Comparison of ENCODE assay signal across 11 cellular contexts in genomic region chr7:2106920-2107319, GRCh38.
DNase-seq lines count a peak whose midpoint lies in the region; ATAC-seq and TF ChIP-seq lines count a peak whose summit lies in the region.
"Had no signal": no experiment of that assay in that cellular context is flagged by ENCODE, and none has a peak within 500 bp of the region (broad histone marks: within the 10 kb centered on the region; RNA-seq: fewer than 3 reads in every experiment).

No MANE protein-coding gene starts in this region.

- no peak for TF ChIP-seq RAD21 in HCT116 (IDR thresholded peaks at IDR 0.05; ENCODE audit: low read depth)

- no peaks in the 10 kb centered on the region for H3K9me3 Mint-ChIP-seq in Calu3 (ENCODE audit: low read depth, unreplicated experiment)
- no peaks in the 10 kb centered on the region for H3K9me3 Mint-ChIP-seq in CD4-positive, alpha-beta memory T cell

- H3K27ac Mint-ChIP-seq in Calu3 (ENCODE audit: unreplicated experiment) = no peak overlapping the region
- H3K27ac Mint-ChIP-seq in CD4-positive, alpha-beta memory T cell = peak overlapping the region in 1 of 7 donors; percentile 48

- H3K4me3 ChIP-seq in HCT116 (replicated peaks in 1 of 2; ENCODE audit: low read depth in 1 of 2, low read length in 2 of 2) (no peak overlapping the region), WERI-Rb-1 (ENCODE audit: low read depth, low read length) (no peak overlapping the region)
- no peak overlapping the region for H3K4me3 ChIP-seq in CD4-positive, alpha-beta memory T cell (ENCODE audit: low read length in 2 of 2)
- H3K4me3 ChIP-seq: GM12878, SJSA1 had no signal

- peaks cover 26% of the 10 kb centered on the region for H3K79me2 ChIP-seq in HCT116 (ENCODE audit: insufficient read depth, low read length)

- DNase-seq in AG08396 (ENCODE audit: low spot score) = peak; percentile 37
- no peak for DNase-seq in HCT116 (ENCODE audit: low read depth, low spot score)
- DNase-seq in WERI-Rb-1 = no peak
- DNase-seq in iPS-NIHi11 (ENCODE audit: low spot score) = peak; percentile 53
- no peak for DNase-seq in Calu3
- DNase-seq in CD4-positive, alpha-beta memory T cell = no peak
- no peak for DNase-seq in OCI-M2 (lab: John Stamatoyannopoulos, UW; ENCODE audit: unreplicated experiment)
- DNase-seq: aorta had no signal

- H3K9me2 ChIP-seq in HCT116 (ENCODE audit: insufficient read depth) = no peaks in the 10 kb centered on the region

- RAD21 ChIA-PET in HCT116 (lab: Charles Lee; ENCODE audit: low non-redundant PET in 1 of 2, low total read pairs in 2 of 2, uncharacterized antibody in 2 of 2, unreplicated experiment in 2 of 2) = no interaction called here

- no peaks in the 10 kb centered on the region for H3K9me3 ChIP-seq in HCT116 (ENCODE audit: control insufficient read depth in 1 of 2, insufficient read depth in 1 of 2, low read depth in 1 of 2, low read length in 2 of 2)
- peaks cover 2% of the 10 kb centered on the region for H3K9me3 ChIP-seq in WERI-Rb-1 (ENCODE audit: severe bottlenecking)
- H3K9me3 ChIP-seq in CD4-positive, alpha-beta memory T cell (ENCODE audit: control insufficient read depth in 1 of 2, low read length in 2 of 2) = no peaks in the 10 kb centered on the region
- H3K9me3 ChIP-seq: SJSA1 had no signal

- H3K9ac ChIP-seq in HCT116 (ENCODE audit: low read length) = 0 out of 2 replicates have a peak overlapping the region, but pooled peaks have one; percentile 14

- H3K4me2 ChIP-seq in HCT116 (ENCODE audit: low read length) = no peak overlapping the region

- H3K4me1 ChIP-seq in HCT116 (ENCODE audit: control insufficient read depth in 1 of 2, insufficient read depth in 2 of 2, low read length in 2 of 2) = peaks cover 47 to 79% of the 10 kb centered on the region in 2 experiments
- peaks cover 10% of the 10 kb centered on the region for H3K4me1 ChIP-seq in CD4-positive, alpha-beta memory T cell (ENCODE audit: insufficient read depth, low read length)

- H2AFZ ChIP-seq in HCT116 (ENCODE audit: low read depth, low read length, poor library complexity, severe bottlenecking) = no peak overlapping the region

- H3K27me3 Mint-ChIP-seq in Calu3 (ENCODE audit: unreplicated experiment) = no peaks in the 10 kb centered on the region
- H3K27me3 Mint-ChIP-seq in CD4-positive, alpha-beta memory T cell = no peaks in the 10 kb centered on the region

- H4K20me1 ChIP-seq in HCT116 (ENCODE audit: insufficient read depth) = no peaks in the 10 kb centered on the region

- POLR2A ChIA-PET in HCT116 (lab: Charles Lee) = no interaction called here
- POLR2A ChIA-PET in CD4-positive, alpha-beta memory T cell (lab: Charles Lee; ENCODE audit: partially characterized antibody) = no interaction called here

- H3K4me3 Mint-ChIP-seq in Calu3 (ENCODE audit: low read depth, unreplicated experiment) = no peak overlapping the region
- H3K4me3 Mint-ChIP-seq in CD4-positive, alpha-beta memory T cell = no peak overlapping the region

- no peak for TF ChIP-seq POLR2A in HCT116 (IDR thresholded peaks at IDR 0.05; ENCODE audit: borderline replicate concordance, extremely low read depth, insufficient read depth, insufficient read length)

- H3K27me3 ChIP-seq in HCT116 (ENCODE audit: insufficient read depth, low read length) (no peaks in the 10 kb centered on the region), WERI-Rb-1 (ENCODE audit: insufficient read depth, low read depth, severe bottlenecking) (no peaks in the 10 kb centered on the region)
- H3K27me3 ChIP-seq in CD4-positive, alpha-beta memory T cell (ENCODE audit: insufficient read depth, low read length) = no peaks in the 10 kb centered on the region
- H3K27me3 ChIP-seq: SJSA1 had no signal

- intact Hi-C loops in HCT116 (cut with micrococcal nuclease) = loop anchor here (10.0 kb wide), 1 partner anchor 98 kb away; no protein-coding TSS in a partner anchor
- intact Hi-C loops in Calu3 (cut with micrococcal nuclease; ENCODE audit: unreplicated experiment) = no loop called here
- intact Hi-C loops in CD4-positive, alpha-beta memory T cell (cut with micrococcal nuclease) = no loop called here

- H3K36me3 ChIP-seq in HCT116 (ENCODE audit: control insufficient read depth in 1 of 2, insufficient read depth in 2 of 2, low read length in 2 of 2) (no peaks in the 10 kb centered on the region), WERI-Rb-1 (peaks cover 18% of the 10 kb centered on the region)
- H3K36me3 ChIP-seq in CD4-positive, alpha-beta memory T cell (ENCODE audit: insufficient read depth, low read length) = no peaks in the 10 kb centered on the region

- H3K27ac ChIP-seq in HCT116 (ENCODE audit: low read depth, low read length) (no peak overlapping the region; the same call in 1 of the 2 replicates), WERI-Rb-1 (0 out of 2 replicates have a peak overlapping the region, but pooled peaks have one; percentile 21)
- no peak overlapping the region for H3K27ac ChIP-seq in CD4-positive, alpha-beta memory T cell (ENCODE audit: low read depth, low read length)
- H3K27ac ChIP-seq: SJSA1 had no signal

- no peak for TF ChIP-seq CTCF in HCT116 (IDR thresholded peaks at IDR 0.05 in 2 of 3, conservative IDR thresholded peaks at IDR 0.05 in 1 of 3; ENCODE audit: borderline replicate concordance in 1 of 3, insufficient read depth in 1 of 3, low read depth in 2 of 3, low read length in 2 of 3)
- no peak for TF ChIP-seq CTCF in WERI-Rb-1 (IDR thresholded peaks at IDR 0.05; ENCODE audit: low read depth, low read length)
- no peak for TF ChIP-seq CTCF in Calu3 (IDR thresholded peaks at IDR 0.05; ENCODE audit: unreplicated experiment)

- H3K36me3 Mint-ChIP-seq in Calu3 (ENCODE audit: insufficient read depth, unreplicated experiment) = peaks cover 16% of the 10 kb centered on the region
- no peaks in the 10 kb centered on the region for H3K36me3 Mint-ChIP-seq in CD4-positive, alpha-beta memory T cell

- CTCF ChIA-PET in HCT116 (lab: Charles Lee) = no interaction called here
- CTCF ChIA-PET in Calu3 (lab: Charles Lee) = interaction anchor here (0.7 kb wide), 1 partner anchor 722 kb away, joined by 6 read pairs; no protein-coding TSS in a partner anchor
- CTCF ChIA-PET in CD4-positive, alpha-beta memory T cell (lab: Charles Lee; ENCODE audit: partially characterized antibody) = no interaction called here

- ATAC-seq in HCT116 = no peak
- no peak for ATAC-seq in HG02852 (IDR thresholded peaks at IDR 0.05; ENCODE audit: unreplicated experiment)
- ATAC-seq: GM12878 had no signal

- H3K4me1 Mint-ChIP-seq in Calu3 (ENCODE audit: low read depth, unreplicated experiment) = peaks cover 21% of the 10 kb centered on the region
- peaks cover 9 to 29% (median 20%) of the 10 kb centered on the region in 4 donors for H3K4me1 Mint-ChIP-seq in CD4-positive, alpha-beta memory T cell

- BruUV-seq in HCT116 (replicated peaks; lab: Mats Ljungman, UMichigan) (no TSS peak), Calu3 (replicated peaks; lab: Mats Ljungman, UMichigan) (no TSS peak)

TF ChIP-seq in HCT116, 20 proteins besides CTCF, POLR2A, EP300 and RAD21 (continues in another document):
- no peak for TF ChIP-seq SIN3A (IDR thresholded peaks at IDR 0.05; ENCODE audit: low read depth)
- TF ChIP-seq YY1 (IDR thresholded peaks at IDR 0.05; ENCODE audit: extremely low read depth, insufficient replicate concordance, low read depth, low read length) = no peak
- no peak for TF ChIP-seq EZH2 (IDR thresholded peaks at IDR 0.05)
- TF ChIP-seq CEBPB (IDR thresholded peaks at IDR 0.05; ENCODE audit: low read depth) = no peak
- TF ChIP-seq, protein P1, sequence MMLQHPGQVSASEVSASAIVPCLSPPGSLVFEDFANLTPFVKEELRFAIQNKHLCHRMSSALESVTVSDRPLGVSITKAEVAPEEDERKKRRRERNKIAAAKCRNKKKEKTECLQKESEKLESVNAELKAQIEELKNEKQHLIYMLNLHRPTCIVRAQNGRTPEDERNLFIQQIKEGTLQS (IDR thresholded peaks at IDR 0.05) = no peak
- TF ChIP-seq TCF7L2 (IDR thresholded peaks at IDR 0.05; ENCODE audit: borderline replicate concordance, extremely low read depth, insufficient read depth, insufficient read length) = no peak
- TF ChIP-seq ELF1 (IDR thresholded peaks at IDR 0.05; ENCODE audit: borderline replicate concordance, low read depth) = no peak
- no peak for TF ChIP-seq POLR2AphosphoS5 (IDR thresholded peaks at IDR 0.05; ENCODE audit: low read depth, low read length)
- TF ChIP-seq ZFX (IDR thresholded peaks at IDR 0.05) = no peak
- TF ChIP-seq, protein P2, sequence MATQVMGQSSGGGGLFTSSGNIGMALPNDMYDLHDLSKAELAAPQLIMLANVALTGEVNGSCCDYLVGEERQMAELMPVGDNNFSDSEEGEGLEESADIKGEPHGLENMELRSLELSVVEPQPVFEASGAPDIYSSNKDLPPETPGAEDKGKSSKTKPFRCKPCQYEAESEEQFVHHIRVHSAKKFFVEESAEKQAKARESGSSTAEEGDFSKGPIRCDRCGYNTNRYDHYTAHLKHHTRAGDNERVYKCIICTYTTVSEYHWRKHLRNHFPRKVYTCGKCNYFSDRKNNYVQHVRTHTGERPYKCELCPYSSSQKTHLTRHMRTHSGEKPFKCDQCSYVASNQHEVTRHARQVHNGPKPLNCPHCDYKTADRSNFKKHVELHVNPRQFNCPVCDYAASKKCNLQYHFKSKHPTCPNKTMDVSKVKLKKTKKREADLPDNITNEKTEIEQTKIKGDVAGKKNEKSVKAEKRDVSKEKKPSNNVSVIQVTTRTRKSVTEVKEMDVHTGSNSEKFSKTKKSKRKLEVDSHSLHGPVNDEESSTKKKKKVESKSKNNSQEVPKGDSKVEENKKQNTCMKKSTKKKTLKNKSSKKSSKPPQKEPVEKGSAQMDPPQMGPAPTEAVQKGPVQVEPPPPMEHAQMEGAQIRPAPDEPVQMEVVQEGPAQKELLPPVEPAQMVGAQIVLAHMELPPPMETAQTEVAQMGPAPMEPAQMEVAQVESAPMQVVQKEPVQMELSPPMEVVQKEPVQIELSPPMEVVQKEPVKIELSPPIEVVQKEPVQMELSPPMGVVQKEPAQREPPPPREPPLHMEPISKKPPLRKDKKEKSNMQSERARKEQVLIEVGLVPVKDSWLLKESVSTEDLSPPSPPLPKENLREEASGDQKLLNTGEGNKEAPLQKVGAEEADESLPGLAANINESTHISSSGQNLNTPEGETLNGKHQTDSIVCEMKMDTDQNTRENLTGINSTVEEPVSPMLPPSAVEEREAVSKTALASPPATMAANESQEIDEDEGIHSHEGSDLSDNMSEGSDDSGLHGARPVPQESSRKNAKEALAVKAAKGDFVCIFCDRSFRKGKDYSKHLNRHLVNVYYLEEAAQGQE (IDR thresholded peaks at IDR 0.05; ENCODE audit: low read depth) = no peak
- TF ChIP-seq FOSL1 (IDR thresholded peaks at IDR 0.05; ENCODE audit: low read depth) = no peak
- no peak for TF ChIP-seq SP1 (IDR thresholded peaks at IDR 0.05; ENCODE audit: low read depth)

Comparison
In these comparisons a context has a peak if more than half of its experiments do, and no peak if none do; other contexts are left out.
1. DNase-seq: peak in AG08396 (single experiment) and iPS-NIHi11 (single experiment); none in HCT116 (single experiment), WERI-Rb-1 (single experiment), Calu3 (single experiment), CD4-positive, alpha-beta memory T cell (0 of 5) and OCI-M2 (single experiment).